ENCODE assay signal across 9 cellular contexts in the genomic region with DNA sequence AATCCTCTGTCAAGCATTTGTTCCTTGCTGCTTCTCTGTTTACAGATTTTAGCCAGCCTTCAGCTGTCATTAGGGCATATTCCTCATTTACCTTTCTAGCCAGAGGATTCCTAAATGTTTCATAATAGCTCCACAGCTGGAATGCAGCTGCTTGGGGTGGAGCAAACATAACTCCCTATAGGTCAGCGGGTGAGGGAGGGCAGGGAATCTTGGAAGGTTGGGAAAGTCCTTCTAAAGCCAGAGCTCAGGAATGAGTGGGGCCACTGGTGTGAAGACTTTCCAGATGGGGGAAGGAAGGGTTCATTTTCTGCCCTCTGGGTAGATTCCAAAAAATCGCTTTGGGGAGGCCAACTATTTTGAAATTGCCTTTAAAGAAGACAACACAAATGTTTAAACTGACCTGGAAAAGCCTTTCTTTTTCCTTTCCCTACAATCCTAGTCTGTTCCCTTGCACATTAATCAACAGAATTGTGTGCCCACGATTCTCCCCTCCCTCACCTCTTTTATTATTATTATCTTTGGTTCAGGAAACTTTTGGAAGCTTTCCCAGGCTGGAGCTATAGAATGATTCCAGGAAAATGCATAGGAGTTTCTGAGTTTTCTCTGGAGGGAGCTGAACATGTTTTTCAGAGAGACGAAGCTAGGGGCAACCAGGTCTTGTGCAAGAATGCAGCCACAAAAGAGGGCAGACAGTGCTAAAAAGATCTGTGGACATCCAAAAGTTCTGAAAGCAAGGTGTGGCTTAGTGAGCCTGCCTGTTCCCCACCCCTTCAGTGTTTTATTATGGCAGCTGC. TPM values are rescaled to one million over a fixed set of nuclear protein-coding genes. Genes with fewer than 3 reads are reported as not detected.
DNase-seq lines count a peak whose midpoint lies in the region; ATAC-seq and TF ChIP-seq lines count a peak whose summit lies in the region.
"Had no signal": no experiment of that assay in that cellular context is flagged by ENCODE, and none has a peak within 500 bp of the region (broad histone marks: within the 10 kb centered on the region; RNA-seq: fewer than 3 reads in every experiment).

No MANE protein-coding gene starts in this region.

- H3K27ac Mint-ChIP-seq in neural crest cell (ENCODE audit: unreplicated experiment) = peak overlapping the region; percentile 40
- no peak overlapping the region for H3K27ac Mint-ChIP-seq in stimulated activated naive B cell treated with anti-CD40 and anti-IgM and Interleukin-4, amounts not matched to agents 10 μg/mL and 1 μg/mL and 100 μg/mL, for 72 hours

- no peak for ATAC-seq in GM21528 (IDR thresholded peaks at IDR 0.05; ENCODE audit: low FRiP score, unreplicated experiment)
- no peak for ATAC-seq in GM19351 (IDR thresholded peaks at IDR 0.05; ENCODE audit: unreplicated experiment)
- no peak for ATAC-seq in GM21367 (IDR thresholded peaks at IDR 0.05; ENCODE audit: unreplicated experiment)
- ATAC-seq in stimulated activated naive B cell treated with anti-CD40 and anti-IgM and Interleukin-4, amounts not matched to agents 10 μg/mL and 1 μg/mL and 100 μg/mL, for 72 hours (replicated peaks) = no peak

- H3K4me3 ChIP-seq in ACC112 (ENCODE audit: low read depth, low read length) = 0 out of 2 replicates have a peak overlapping the region, but pooled peaks have one; percentile 10

- TF ChIP-seq CTCF in neural crest cell (conservative IDR thresholded peaks at IDR 0.05) = no peak

- H3K36me3 ChIP-seq in ACC112 (ENCODE audit: insufficient read depth, low read length) = no peaks in the 10 kb centered on the region

- H3K27me3 Mint-ChIP-seq in neural crest cell (ENCODE audit: low read depth) = no peaks in the 10 kb centered on the region
- no peaks in the 10 kb centered on the region for H3K27me3 Mint-ChIP-seq in stimulated activated naive B cell treated with anti-CD40 and anti-IgM and Interleukin-4, amounts not matched to agents 10 μg/mL and 1 μg/mL and 100 μg/mL, for 72 hours

- peak overlapping the region; percentile 98 for H3K27ac ChIP-seq in ACC112 (ENCODE audit: low read depth, low read length)

- DNase-seq in NOMO-1 treated with DMSO at 0.1 percent for 48 hours (lab: John Stamatoyannopoulos, UW; ENCODE audit: unreplicated experiment) (peak; percentile 31), fibroblast of gingiva (ENCODE audit: low read depth) (peak; percentile 97), neural crest cell (ENCODE audit: low read depth, low spot score) (no peak)
- no peak for DNase-seq in stimulated activated naive B cell treated with anti-CD40 and anti-IgM and Interleukin-4, amounts not matched to agents 10 μg/mL and 1 μg/mL and 100 μg/mL, for 72 hours
- DNase-seq: activated effector memory CD4-positive, alpha-beta T cell treated with Interleukin-2 at 50 U/mL for 16 hours had no signal

- peaks cover 65% of the 10 kb centered on the region for H3K4me1 Mint-ChIP-seq in neural crest cell
- H3K4me1 Mint-ChIP-seq in stimulated activated naive B cell treated with anti-CD40 and anti-IgM and Interleukin-4, amounts not matched to agents 10 μg/mL and 1 μg/mL and 100 μg/mL, for 72 hours = peaks cover 26 to 38% of the 10 kb centered on the region in 2 donors

- no peaks in the 10 kb centered on the region for H3K79me2 ChIP-seq in ACC112 (ENCODE audit: control insufficient read depth, insufficient read depth, low read length, unreplicated experiment)

- H3K4me3 Mint-ChIP-seq in neural crest cell = peak overlapping the region; percentile 12
- H3K4me3 Mint-ChIP-seq in stimulated activated naive B cell treated with anti-CD40 and anti-IgM and Interleukin-4, amounts not matched to agents 10 μg/mL and 1 μg/mL and 100 μg/mL, for 72 hours = no peak overlapping the region

- peak overlapping the region; percentile 20 for H2AFZ ChIP-seq in ACC112 (ENCODE audit: low read length, unreplicated experiment)

- no peaks in the 10 kb centered on the region for H3K27me3 ChIP-seq in ACC112 (ENCODE audit: insufficient read depth, low read length)

- H3K36me3 Mint-ChIP-seq in neural crest cell (ENCODE audit: low read depth) = no peaks in the 10 kb centered on the region
- no peaks in the 10 kb centered on the region for H3K36me3 Mint-ChIP-seq in stimulated activated naive B cell treated with anti-CD40 and anti-IgM and Interleukin-4, amounts not matched to agents 10 μg/mL and 1 μg/mL and 100 μg/mL, for 72 hours

- peaks cover 57% of the 10 kb centered on the region for H3K4me1 ChIP-seq in ACC112 (ENCODE audit: control insufficient read depth, insufficient read depth, low read length, unreplicated experiment)

- H3K9me3 Mint-ChIP-seq in neural crest cell = no peaks in the 10 kb centered on the region
- H3K9me3 Mint-ChIP-seq in stimulated activated naive B cell treated with anti-CD40 and anti-IgM and Interleukin-4, amounts not matched to agents 10 μg/mL and 1 μg/mL and 100 μg/mL, for 72 hours = no peaks in the 10 kb centered on the region

RNA-seq across cellular contexts. Expression of gene IRF2BPL, which starts 16.5 kb away (rescaled TPM):
- total RNA-seq in neural crest cell = 42.6 and 43.6 TPM in 2 replicates

RNA-seq across cellular contexts. Expression of gene CIPC, which starts 53.1 kb away (rescaled TPM):
- total RNA-seq in neural crest cell = 28.7 and 29.8 TPM in 2 replicates

Comparison
In these comparisons a context has a peak if more than half of its experiments do, and no peak if none do; other contexts are left out.
1. DNase-seq: peak in NOMO-1 treated with DMSO at 0.1 percent for 48 hours (single experiment) and fibroblast of gingiva (single experiment); none in neural crest cell (single experiment) and stimulated activated naive B cell treated with anti-CD40 and anti-IgM and Interleukin-4, amounts not matched to agents 10 μg/mL and 1 μg/mL and 100 μg/mL, for 72 hours (single experiment).